Comparison of ENCODE assay signal across 8 cellular contexts in genomic region chr1:2413495-2414296, GRCh38. TPM values are rescaled to one million over a fixed set of nuclear protein-coding genes. Genes with fewer than 3 reads are reported as not detected.
DNase-seq lines count a peak whose midpoint lies in the region; ATAC-seq and TF ChIP-seq lines count a peak whose summit lies in the region.

No MANE protein-coding gene starts in this region.

- no peaks in the 10 kb centered on the region for H3K9me3 Mint-ChIP-seq in neural crest cell

- no peak for TF ChIP-seq CTCF in RWPE2 (IDR thresholded peaks at IDR 0.05; ENCODE audit: poor library complexity, severe bottlenecking)
- TF ChIP-seq CTCF in dorsolateral prefrontal cortex (IDR thresholded peaks at IDR 0.05 in 54 of 56, conservative IDR thresholded peaks at IDR 0.05 in 2 of 56; ENCODE audit: low read depth in 1 of 56, partially characterized antibody in 56 of 56), result no peak
- TF ChIP-seq CTCF in neural crest cell (conservative IDR thresholded peaks at IDR 0.05), result no peak

- peaks cover 21% of the 10 kb centered on the region for H3K4me1 ChIP-seq in RWPE2 (ENCODE audit: insufficient read depth, poor library complexity, severe bottlenecking)

- peak overlapping the region; percentile 67 for H3K27ac ChIP-seq in RWPE2 (ENCODE audit: poor library complexity, severe bottlenecking)
- H3K27ac ChIP-seq in dorsolateral prefrontal cortex, result peak overlapping the region in 42 of 59 donors; percentile 24 to 95 (median 84)

- H3K36me3 Mint-ChIP-seq in neural crest cell (ENCODE audit: low read depth), result no peaks in the 10 kb centered on the region

- no peaks in the 10 kb centered on the region for H3K9me3 ChIP-seq in RWPE2 (ENCODE audit: severe bottlenecking)

- ATAC-seq in RWPE2 (ENCODE audit: low read depth) (0 out of 3 replicates have a peak, but pooled peaks have one; percentile 1), HG03442 (IDR thresholded peaks at IDR 0.05; ENCODE audit: unreplicated experiment) (no peak)

- no peaks in the 10 kb centered on the region for H3K36me3 ChIP-seq in RWPE2 (ENCODE audit: low read depth)

- peak overlapping the region; percentile 87 for H3K4me3 ChIP-seq in RWPE2 (ENCODE audit: severe bottlenecking)
- H3K4me3 ChIP-seq in dorsolateral prefrontal cortex, result peak overlapping the region; percentile 62 to 98 (median 86)

- peaks cover 9% of the 10 kb centered on the region for H3K4me1 Mint-ChIP-seq in neural crest cell

- H3K27ac Mint-ChIP-seq in neural crest cell (ENCODE audit: unreplicated experiment), result no peak overlapping the region

- intact Hi-C loops in dorsolateral prefrontal cortex (cut with DNase I), result loop anchor here (1.0 to 10.0 kb wide), 9 partner anchors 113 to 1014 kb away; partner anchors contain the start of genes PANK4 (in 2 of the 2) and PRXL2B (in 2 of the 2)

- H3K27me3 ChIP-seq in RWPE2 (ENCODE audit: insufficient read depth, poor library complexity, severe bottlenecking) (no peaks in the 10 kb centered on the region), dorsolateral prefrontal cortex (peaks cover 0 to 21% (median 0%) of the 10 kb centered on the region in 45 donors)

- peak; percentile 24 for DNase-seq in NCI-H345 (lab: John Stamatoyannopoulos, UW)
- DNase-seq in NCI-H345 treated with DMSO at 0.1 percent for 48 hours (lab: John Stamatoyannopoulos, UW; ENCODE audit: unreplicated experiment), result no peak
- no peak for DNase-seq in RWPE2 (ENCODE audit: low spot score)
- no peak for DNase-seq in dorsolateral prefrontal cortex
- DNase-seq in neural crest cell (ENCODE audit: low read depth, low spot score), result no peak
- DNase-seq in NCI-H2196 (lab: John Stamatoyannopoulos, UW; ENCODE audit: unreplicated experiment), result no peak
- no peak for DNase-seq in NCI-H69 (lab: John Stamatoyannopoulos, UW)

- peak overlapping the region; percentile 93 for H3K4me3 Mint-ChIP-seq in neural crest cell

- H3K27me3 Mint-ChIP-seq in neural crest cell (ENCODE audit: low read depth), result peaks cover 13% of the 10 kb centered on the region

RNA-seq across cellular contexts. Expression of gene PEX10, which starts 1.3 kb away (rescaled TPM):
- total RNA-seq in dorsolateral prefrontal cortex (10 to 100 TPM; 15.4 to 34.4 (median 24.5) TPM), neural crest cell (31.2 and 31.9 TPM in 2 replicates)

RNA-seq across cellular contexts. Expression of gene RER1, which starts 22.1 kb away (rescaled TPM):
- total RNA-seq in dorsolateral prefrontal cortex, result 100 to 1,000 TPM in 3 of 120 experiments, 10 to 100 TPM in 117; 62.7 to 113 (median 81.7) TPM
- 108 and 111 TPM in 2 replicates for total RNA-seq in neural crest cell

RNA-seq across cellular contexts. Expression of gene MORN1, which starts 22.3 kb away (rescaled TPM):
- total RNA-seq in dorsolateral prefrontal cortex (10 to 100 TPM; 14.0 to 39.6 (median 25.8) TPM), neural crest cell (23.7 and 24.4 TPM in 2 replicates)
